In genomic region chr1:209586341-209586740, GRCh38 we compare ENCODE assay signal across 1 cellular context.
TF ChIP-seq lines count a peak whose summit lies in the region.

No MANE protein-coding gene starts in this region.

TF ChIP-seq in SK-N-SH, 30 proteins besides CTCF, POLR2A, EP300 and RAD21 (continued from another document):
- TF ChIP-seq REST (IDR thresholded peaks at IDR 0.05; ENCODE audit: low read depth, low read length) = no peak
- TF ChIP-seq GABPA (IDR thresholded peaks at IDR 0.05; ENCODE audit: low read depth) = no peak
